In the genomic region with DNA sequence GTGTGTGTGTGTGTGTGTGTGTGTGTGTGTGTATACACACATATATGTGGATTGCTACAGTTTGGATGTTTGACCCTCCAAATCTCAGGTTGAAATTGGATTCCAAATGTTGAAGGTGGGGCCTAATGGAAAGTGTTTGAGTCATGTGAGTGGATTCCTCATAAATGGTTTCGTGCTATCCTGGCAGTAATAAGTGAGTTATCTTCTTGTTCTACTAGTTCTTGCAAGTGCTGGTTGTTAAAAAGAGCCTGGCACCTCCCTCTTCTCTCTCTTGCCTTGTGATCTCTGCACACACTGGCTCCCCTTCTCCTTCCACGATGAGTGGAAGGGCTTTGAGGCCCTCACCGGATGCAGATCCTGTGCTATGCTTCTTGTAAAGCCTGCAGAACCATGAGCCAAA, we compare ENCODE assay signal across 25 cellular contexts.
"Had no signal": no experiment of that assay in that cellular context is flagged by ENCODE, and none has a peak within 500 bp of the region (broad histone marks: within the 10 kb centered on the region; RNA-seq: fewer than 3 reads in every experiment).

No MANE protein-coding gene starts in this region.

- H3K9me3 Mint-ChIP-seq: stimulated activated naive CD8-positive, alpha-beta T cell treated with anti-CD3 and anti-CD28 coated beads, Interleukin-15, Interleukin-2, amounts not matched to agents 100 ng/mL and 50 ng/mL, for 24 hours had no signal

- H3K27me3 Mint-ChIP-seq: naive thymus-derived CD4-positive, alpha-beta T cell; progenitor cell of endocrine pancreas; stimulated activated naive B cell treated with anti-CD40 and anti-IgM and Interleukin-4, amounts not matched to agents 10 μg/mL and 1 μg/mL and 100 μg/mL, for 72 hours; stimulated activated naive CD8-positive, alpha-beta T cell treated with anti-CD3 and anti-CD28 coated beads, Interleukin-15, Interleukin-2, amounts not matched to agents 100 ng/mL and 50 ng/mL, for 24 hours had no signal

- H3K4me3 Mint-ChIP-seq: naive thymus-derived CD4-positive, alpha-beta T cell; nephron; neural progenitor cell; stimulated activated naive B cell treated with anti-CD40 and anti-IgM and Interleukin-4, amounts not matched to agents 10 μg/mL and 1 μg/mL and 100 μg/mL, for 72 hours; stimulated activated naive CD8-positive, alpha-beta T cell treated with anti-CD3 and anti-CD28 coated beads, Interleukin-15, Interleukin-2, amounts not matched to agents 100 ng/mL and 50 ng/mL, for 24 hours had no signal

- H3K27ac Mint-ChIP-seq: naive thymus-derived CD4-positive, alpha-beta T cell; nephron; neural progenitor cell; progenitor cell of endocrine pancreas; stimulated activated naive B cell treated with anti-CD40 and anti-IgM and Interleukin-4, amounts not matched to agents 10 μg/mL and 1 μg/mL and 100 μg/mL, for 72 hours; stimulated activated naive CD8-positive, alpha-beta T cell treated with anti-CD3 and anti-CD28 coated beads, Interleukin-15, Interleukin-2, amounts not matched to agents 100 ng/mL and 50 ng/mL, for 24 hours had no signal

- H3K4me2 ChIP-seq: hepatocyte, neural progenitor cell had no signal

- DNase-seq: dermis blood vessel endothelial cell; effector memory CD4-positive, alpha-beta T cell; foreskin fibroblast; heart left ventricle; left cardiac atrium; left lung; mesendoderm; midbrain; naive thymus-derived CD4-positive, alpha-beta T cell; right lobe of liver; small intestine; stimulated activated CD4-positive, alpha-beta T cell treated with anti-CD3 and anti-CD28 coated beads, Interleukin-15, amount 100 ng/mL, for 24 hours; stimulated activated CD4-positive, alpha-beta T cell treated with anti-CD3 and anti-CD28 coated beads, Interleukin-2, amount 100 ng/mL, for 48 hours; stimulated activated naive B cell treated with anti-CD40 and anti-IgM and Interleukin-4, amounts not matched to agents 10 μg/mL and 1 μg/mL and 100 μg/mL, for 72 hours; transverse colon had no signal

- H3K9ac ChIP-seq: neural progenitor cell, parathyroid adenoma had no signal

- H3K9me3 ChIP-seq: left lung, right lobe of liver, suprapubic skin, transverse colon, vagina had no signal

- H3K27me3 ChIP-seq: gastroesophageal sphincter, heart left ventricle, hepatocyte, left lung, neural progenitor cell, right lobe of liver, suprapubic skin, transverse colon, vagina had no signal

- H3K27ac ChIP-seq: coronary artery, gastroesophageal sphincter, heart left ventricle, hepatocyte, left lung, neural progenitor cell, parathyroid adenoma, right lobe of liver, suprapubic skin, transverse colon, vagina had no signal

- H3K4me1 Mint-ChIP-seq: naive thymus-derived CD4-positive, alpha-beta T cell; nephron; neural progenitor cell; stimulated activated naive B cell treated with anti-CD40 and anti-IgM and Interleukin-4, amounts not matched to agents 10 μg/mL and 1 μg/mL and 100 μg/mL, for 72 hours had no signal

- H3K4me1 ChIP-seq: gastroesophageal sphincter, heart left ventricle, left lung, neural progenitor cell, parathyroid adenoma, right lobe of liver, suprapubic skin, transverse colon, vagina had no signal

- ATAC-seq: gastroesophageal sphincter; heart left ventricle; left cardiac atrium; left lung; naive thymus-derived CD4-positive, alpha-beta T cell; right lobe of liver; stimulated activated naive B cell treated with anti-CD40 and anti-IgM and Interleukin-4, amounts not matched to agents 10 μg/mL and 1 μg/mL and 100 μg/mL, for 72 hours had no signal

- H3K36me3 Mint-ChIP-seq: neural progenitor cell; stimulated activated naive B cell treated with anti-CD40 and anti-IgM and Interleukin-4, amounts not matched to agents 10 μg/mL and 1 μg/mL and 100 μg/mL, for 72 hours had no signal

- H3K79me2 ChIP-seq: hepatocyte, parathyroid adenoma had no signal

- H2AFZ ChIP-seq: hepatocyte, neural progenitor cell, parathyroid adenoma had no signal
